ENCODE assay signal across 8 cellular contexts in the genomic region with DNA sequence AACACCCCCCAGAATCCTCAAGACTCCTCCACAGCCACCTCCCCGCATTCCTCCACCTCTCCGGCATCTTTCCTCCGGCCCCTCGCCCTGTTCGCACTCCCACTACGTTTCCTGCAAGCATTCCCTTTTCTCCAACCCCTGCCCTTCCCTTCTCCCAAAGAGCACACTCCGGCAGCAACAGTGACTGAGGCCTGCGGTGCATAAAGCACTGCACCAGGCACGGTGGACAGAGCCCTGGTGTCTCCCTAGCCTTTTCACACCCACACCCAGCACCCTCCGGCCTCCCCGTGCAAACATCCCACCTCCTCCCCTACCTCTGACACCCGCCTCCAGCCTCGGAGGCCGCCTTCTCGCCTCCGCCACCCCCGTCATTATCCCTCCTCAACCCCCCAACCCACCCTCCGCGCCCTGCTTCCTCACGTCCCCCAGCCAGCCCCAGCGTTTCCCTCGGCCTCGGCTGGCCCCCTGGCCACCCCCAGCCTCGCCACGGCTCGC. TPM values are rescaled to one million over a fixed set of nuclear protein-coding genes. Genes with fewer than 3 reads are reported as not detected.
DNase-seq lines count a peak whose midpoint lies in the region; ATAC-seq, FAIRE-seq and TF ChIP-seq lines count a peak whose summit lies in the region.

No MANE protein-coding gene starts in this region.

- 0 to 1% (median 1%) methylated on average over 17 to 26 of the region's 26 CpGs for WGBS in small intestine, 3 donors

- ATAC-seq in T-helper 17 cell = peak; percentile 26
- ATAC-seq in HG02884 (IDR thresholded peaks at IDR 0.05; ENCODE audit: unreplicated experiment) = no peak

- FAIRE-seq in small intestine (lab: Jason Lieb, UNC) = no peak

- H3K4me1 ChIP-seq in BE2C (peaks cover 9% of the 10 kb centered on the region), small intestine (ENCODE audit: control insufficient read depth in 2 of 2, insufficient read depth in 1 of 2, low read depth in 1 of 2, low read length in 1 of 2) (peaks cover 0 to 14% of the 10 kb centered on the region in 2 donors)

- H3K27ac Mint-ChIP-seq in T-helper 17 cell = peak overlapping the region; percentile 99

- H3K27me3 Mint-ChIP-seq in T-helper 17 cell = no peaks in the 10 kb centered on the region

- no peaks in the 10 kb centered on the region for H3K27me3 ChIP-seq in BE2C
- no peaks in the 10 kb centered on the region for H3K27me3 ChIP-seq in small intestine (ENCODE audit: control insufficient read depth in 2 of 2, insufficient read depth in 2 of 2, low read length in 2 of 2)

- no peak for TF ChIP-seq CTCF in BE2C (IDR thresholded peaks at IDR 0.05; ENCODE audit: low read depth, low read length)

- peak overlapping the region; percentile 85 for H3K4me3 ChIP-seq in BE2C (ENCODE audit: low read depth, low read length)
- peak overlapping the region; percentile 95 to 98 for H3K4me3 ChIP-seq in small intestine (ENCODE audit: low read depth in 1 of 2, low read length in 2 of 2)

- DNase-seq in BE2C = peak; percentile 45
- peak; percentile 18 for DNase-seq in GM19240 (ENCODE audit: insufficient read length, low spot score)
- peak; percentile 41 for DNase-seq in HT1080 (ENCODE audit: low read depth)
- peak in 1 of 3 donors; percentile 14 for DNase-seq in T-helper 17 cell
- DNase-seq in caudate nucleus (lab: John Stamatoyannopoulos, UW) = peak in 41 of 61 donors; percentile 6 to 76 (median 36)
- peak; percentile 77 for DNase-seq in islet precursor cell
- peak; percentile 54 for DNase-seq in small intestine

- H3K4me1 Mint-ChIP-seq in T-helper 17 cell = peaks cover 39% of the 10 kb centered on the region

- no peaks in the 10 kb centered on the region for H3K9me3 ChIP-seq in BE2C
- H3K9me3 ChIP-seq in T-helper 17 cell (ENCODE audit: control insufficient read depth, low read length, poor library complexity, severe bottlenecking) = no peaks in the 10 kb centered on the region
- H3K9me3 ChIP-seq in small intestine (ENCODE audit: control insufficient read depth, low read depth) = no peaks in the 10 kb centered on the region

- peak overlapping the region; percentile 99 for H3K4me3 Mint-ChIP-seq in T-helper 17 cell

- H3K36me3 Mint-ChIP-seq in T-helper 17 cell (ENCODE audit: low read depth) = peaks cover 13% of the 10 kb centered on the region

- H3K36me3 ChIP-seq in BE2C (no peaks in the 10 kb centered on the region; the same call in 1 of the 2 replicates), small intestine (ENCODE audit: control insufficient read depth in 2 of 2, insufficient read depth in 2 of 2, low read length in 2 of 2) (no peaks in the 10 kb centered on the region)

- H3K27ac ChIP-seq in caudate nucleus (ENCODE audit: low read depth, low read length) = peak overlapping the region; percentile 82
- H3K27ac ChIP-seq in small intestine (ENCODE audit: low read depth in 1 of 2, low read length in 1 of 2) = peak overlapping the region; percentile 34 to 95

RNA-seq across cellular contexts. Expression of a gene that starts 0.6 kb away (rescaled TPM):
- polyA plus RNA-seq in BE2C (2012; ENCODE audit: insufficient read depth, insufficient read length, low read depth) = 12.6 TPM
- 30.8 and 31.0 TPM in 2 replicates for total RNA-seq in HT1080 (2014; rRNA removed; shearing (Covaris generic))
- 13.9 and 17.2 TPM in 2 replicates for polyA plus RNA-seq in HT1080 (2015; cell fraction: cytosol; rRNA removed)
- polyA plus RNA-seq in HT1080 (2015; cell fraction: nucleus; rRNA removed) = 23.2 and 24.6 TPM in 2 replicates
- 10 to 100 TPM; 40.0 to 40.8 TPM for total RNA-seq in T-helper 17 cell
- polyA plus RNA-seq in small intestine = 1 to 10 TPM; 4.6 to 6.5 (median 4.7) TPM
